8 cellular contexts compared by ENCODE assay signal in the genomic region with DNA sequence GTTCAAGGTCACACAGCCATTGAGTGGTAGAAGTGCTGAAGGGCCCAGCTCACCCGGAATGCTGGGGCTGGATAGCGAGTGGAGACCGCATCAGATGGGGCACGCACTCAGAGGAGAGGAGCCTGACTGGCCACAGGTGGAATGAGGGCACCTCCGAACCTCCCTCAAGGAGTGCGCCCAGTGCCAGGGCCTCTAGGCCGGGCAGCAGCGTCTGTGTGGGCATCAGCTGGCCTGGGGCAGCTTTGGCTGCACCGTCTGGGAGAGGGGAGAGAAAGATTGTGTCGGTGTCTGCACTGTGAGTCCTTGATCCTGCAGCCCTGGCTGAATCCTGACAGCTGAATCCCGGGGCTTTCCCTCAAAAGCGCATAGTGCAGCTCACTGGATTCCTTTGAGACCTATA. TPM values are rescaled to one million over a fixed set of nuclear protein-coding genes. Genes with fewer than 3 reads are reported as not detected.
DNase-seq lines count a peak whose midpoint lies in the region; ATAC-seq, FAIRE-seq and TF ChIP-seq lines count a peak whose summit lies in the region.

No MANE protein-coding gene starts in this region.

- no peaks in the 10 kb centered on the region for H3K36me3 ChIP-seq in lower lobe of right lung

- no peak for DNase-seq in activated CD4-positive, alpha-beta T cell treated with anti-CD3 and anti-CD28 coated beads, Interleukin-2, amount 10 ng/mL, durations not matched to agents 7 days and 5 days
- no peak for DNase-seq in activated CD4-positive, alpha-beta T cell treated with anti-CD3 and anti-CD28 coated beads, Interleukin-2, amount 50 U/mL, for 1 hour
- DNase-seq in lower lobe of right lung: no peak
- DNase-seq in type B pancreatic cell (ENCODE audit: extremely low spot score, unreplicated experiment): no peak
- DNase-seq in GM13977 (ENCODE audit: low spot score): no peak
- DNase-seq in HT-29 (ENCODE audit: low spot score): no peak
- no peak for DNase-seq in D721Med (ENCODE audit: insufficient read length, low spot score)

- H3K4me3 ChIP-seq in lower lobe of right lung: peak overlapping the region; percentile 61

- H3K9me3 Mint-ChIP-seq in activated CD4-positive, alpha-beta T cell treated with anti-CD3 and anti-CD28 coated beads, Interleukin-2, amount 10 ng/mL, durations not matched to agents 7 days and 5 days: no peaks in the 10 kb centered on the region
- H3K9me3 Mint-ChIP-seq in brain (peaks cover 0 to 3% (median 0%) of the 10 kb centered on the region in 5 experiments), type B pancreatic cell (no peaks in the 10 kb centered on the region)

- H3K27me3 ChIP-seq in lower lobe of right lung (ENCODE audit: low read depth): no peaks in the 10 kb centered on the region

- intact Hi-C loops in lower lobe of right lung (cut with DNase I): no loop called here

- in situ Hi-C loops in GM13977 (cut with MboI; ENCODE audit: low pct_unique_long_range_greater_than_20kb, low sequenced_read_pairs, unreplicated experiment): no loop called here

- CTCF ChIA-PET in activated CD4-positive, alpha-beta T cell treated with anti-CD3 and anti-CD28 coated beads, Interleukin-2, amount 10 ng/mL, durations not matched to agents 7 days and 5 days (lab: Charles Lee): interaction anchor here (0.5 to 0.9 kb wide), 4 partner anchors 9 to 154 kb away, joined by 3 to 5 read pairs (median 3); no protein-coding TSS in a partner anchor

- ATAC-seq in lower lobe of right lung: peak; percentile 4 to 19

- peaks cover 34% of the 10 kb centered on the region for H3K4me1 Mint-ChIP-seq in activated CD4-positive, alpha-beta T cell treated with anti-CD3 and anti-CD28 coated beads, Interleukin-2, amount 10 ng/mL, durations not matched to agents 7 days and 5 days
- H3K4me1 Mint-ChIP-seq in brain: peaks cover 46% of the 10 kb centered on the region
- H3K4me1 Mint-ChIP-seq in type B pancreatic cell (ENCODE audit: unreplicated experiment): peaks cover 19% of the 10 kb centered on the region

- POLR2A ChIA-PET in activated CD4-positive, alpha-beta T cell treated with anti-CD3 and anti-CD28 coated beads, Interleukin-2, amount 10 ng/mL, durations not matched to agents 7 days and 5 days (lab: Charles Lee): no interaction called here

- no peak for FAIRE-seq in D721Med (lab: Jason Lieb, UNC)

- H3K36me3 Mint-ChIP-seq in activated CD4-positive, alpha-beta T cell treated with anti-CD3 and anti-CD28 coated beads, Interleukin-2, amount 10 ng/mL, durations not matched to agents 7 days and 5 days (ENCODE audit: low read depth): no peaks in the 10 kb centered on the region
- H3K36me3 Mint-ChIP-seq in brain: peaks cover 3% of the 10 kb centered on the region
- H3K36me3 Mint-ChIP-seq in type B pancreatic cell: no peaks in the 10 kb centered on the region

- no peaks in the 10 kb centered on the region for H3K9me3 ChIP-seq in lower lobe of right lung

- TF ChIP-seq CTCF in brain (conservative IDR thresholded peaks at IDR 0.05) (no peak), lower lobe of right lung (IDR thresholded peaks at IDR 0.05) (no peak), type B pancreatic cell (conservative IDR thresholded peaks at IDR 0.05) (no peak), GM13977 (IDR thresholded peaks at IDR 0.05; ENCODE audit: extremely low read depth, insufficient read depth, missing control alignments) (no peak), D721Med (IDR thresholded peaks at IDR 0.05; ENCODE audit: insufficient read depth, missing control alignments) (no peak)

- peaks cover 26% of the 10 kb centered on the region for H3K27me3 Mint-ChIP-seq in activated CD4-positive, alpha-beta T cell treated with anti-CD3 and anti-CD28 coated beads, Interleukin-2, amount 10 ng/mL, durations not matched to agents 7 days and 5 days
- H3K27me3 Mint-ChIP-seq in brain: peaks cover 12% of the 10 kb centered on the region
- H3K27me3 Mint-ChIP-seq in type B pancreatic cell: peaks cover 44% of the 10 kb centered on the region

- H3K4me3 Mint-ChIP-seq in activated CD4-positive, alpha-beta T cell treated with anti-CD3 and anti-CD28 coated beads, Interleukin-2, amount 10 ng/mL, durations not matched to agents 7 days and 5 days: peak overlapping the region; percentile 31
- H3K4me3 Mint-ChIP-seq in brain (peak overlapping the region; percentile 81 to 86 (median 83)), type B pancreatic cell (peak overlapping the region; percentile 82)

- H3K27ac Mint-ChIP-seq in activated CD4-positive, alpha-beta T cell treated with anti-CD3 and anti-CD28 coated beads, Interleukin-2, amount 10 ng/mL, durations not matched to agents 7 days and 5 days: no peak overlapping the region
- H3K27ac Mint-ChIP-seq in brain: peak overlapping the region in 3 of 5 experiments; percentile 35 to 53 (median 39)
- no peak overlapping the region for H3K27ac Mint-ChIP-seq in type B pancreatic cell

- peaks cover 13% of the 10 kb centered on the region for H3K4me1 ChIP-seq in lower lobe of right lung

- H3K27ac ChIP-seq in lower lobe of right lung: no peak overlapping the region

RNA-seq across cellular contexts. Expression of gene ANKDD1A, which starts 0.7 kb away (rescaled TPM):
- total RNA-seq in activated CD4-positive, alpha-beta T cell treated with anti-CD3 and anti-CD28 coated beads, Interleukin-2, amount 10 ng/mL, durations not matched to agents 7 days and 5 days: 1 to 10 TPM in 1 of 2 experiments, under 1 TPM in 1; 0.87 to 1.1 TPM
- 3.8 TPM for polyA plus RNA-seq in brain (ENCODE audit: insufficient read depth, low read depth, low replicate concordance)
- total RNA-seq in lower lobe of right lung (5.0 TPM), type B pancreatic cell (ENCODE audit: low replicate concordance) (2.3 and 3.2 TPM in 2 replicates)
- total RNA-seq in HT-29 (2014; rRNA removed; shearing (Covaris generic)): 0.60 and 0.71 TPM in 2 replicates

Comparison
In these comparisons a context has a peak if more than half of its experiments do, and no peak if none do; other contexts are left out.
1. H3K27ac Mint-ChIP-seq: peak in brain (3 of 5); none in activated CD4-positive, alpha-beta T cell treated with anti-CD3 and anti-CD28 coated beads, Interleukin-2, amount 10 ng/mL, durations not matched to agents 7 days and 5 days (single experiment) and type B pancreatic cell (single experiment).
2. H3K4me3 Mint-ChIP-seq: peak in every context shown above with its lines; median percentile 83 in brain; 82 in type B pancreatic cell; 31 in activated CD4-positive, alpha-beta T cell treated with anti-CD3 and anti-CD28 coated beads, Interleukin-2, amount 10 ng/mL, durations not matched to agents 7 days and 5 days.